27 cellular contexts compared by ENCODE assay signal in genomic region chr10:23075672-23076071, GRCh38.
"Had no signal": no experiment of that assay in that cellular context is flagged by ENCODE, and none has a peak within 500 bp of the region (broad histone marks: within the 10 kb centered on the region; RNA-seq: fewer than 3 reads in every experiment).

No MANE protein-coding gene starts in this region.

- FAIRE-seq: bronchial epithelial cell had no signal

- H3K4me3 ChIP-seq: adrenal gland had no signal

- H3K4me1 ChIP-seq: adrenal gland had no signal

- H3K9me3 ChIP-seq: adrenal gland had no signal

- DNase-seq: activated CD4-positive, alpha-beta memory T cell treated with anti-CD3 and anti-CD28 coated beads for 36 hours; activated CD4-positive, alpha-beta T cell treated with anti-CD3 and anti-CD28 coated beads, Interleukin-2, amount 10 ng/mL, durations not matched to agents 7 days and 5 days; activated CD4-positive, CD25-positive, alpha-beta regulatory T cell; activated CD8-positive, alpha-beta memory T cell treated with anti-CD3 and anti-CD28 coated beads, Interleukin-2, amount 50 U/mL, for 4 hours; activated gamma-delta T cell; activated naive CD4-positive, alpha-beta T cell treated with Interleukin-2 at 50 U/mL for 16 hours; activated T-cell treated with anti-CD3 and anti-CD28 coated beads for 4 hours; activated T-cell treated with anti-CD3 and anti-CD28 coated beads, Interleukin-2, amount 50 U/mL, for 48 hours; adrenal gland; anterior cingulate cortex; caudate nucleus; cerebellar nuclear complex; MM.1S; MV-4-11; NCI-H1092; NCI-H1436 treated with DMSO at 0.1 percent for 48 hours; NCI-H1694 treated with DMSO at 0.1 percent for 48 hours; NCI-H2029; NCI-H345; NCI-H524 treated with DMSO at 0.1 percent for 48 hours; NCI-H748 treated with DMSO at 0.1 percent for 48 hours; Right ventricle myocardium superior; SW 1271; T-helper 1 cell; T-helper 9 cell; WERI-Rb-1 had no signal

- H3K27ac ChIP-seq: adrenal gland, WERI-Rb-1 had no signal

- H3K36me3 ChIP-seq: adrenal gland, WERI-Rb-1 had no signal
